17 cellular contexts compared by ENCODE assay signal in the genomic region with DNA sequence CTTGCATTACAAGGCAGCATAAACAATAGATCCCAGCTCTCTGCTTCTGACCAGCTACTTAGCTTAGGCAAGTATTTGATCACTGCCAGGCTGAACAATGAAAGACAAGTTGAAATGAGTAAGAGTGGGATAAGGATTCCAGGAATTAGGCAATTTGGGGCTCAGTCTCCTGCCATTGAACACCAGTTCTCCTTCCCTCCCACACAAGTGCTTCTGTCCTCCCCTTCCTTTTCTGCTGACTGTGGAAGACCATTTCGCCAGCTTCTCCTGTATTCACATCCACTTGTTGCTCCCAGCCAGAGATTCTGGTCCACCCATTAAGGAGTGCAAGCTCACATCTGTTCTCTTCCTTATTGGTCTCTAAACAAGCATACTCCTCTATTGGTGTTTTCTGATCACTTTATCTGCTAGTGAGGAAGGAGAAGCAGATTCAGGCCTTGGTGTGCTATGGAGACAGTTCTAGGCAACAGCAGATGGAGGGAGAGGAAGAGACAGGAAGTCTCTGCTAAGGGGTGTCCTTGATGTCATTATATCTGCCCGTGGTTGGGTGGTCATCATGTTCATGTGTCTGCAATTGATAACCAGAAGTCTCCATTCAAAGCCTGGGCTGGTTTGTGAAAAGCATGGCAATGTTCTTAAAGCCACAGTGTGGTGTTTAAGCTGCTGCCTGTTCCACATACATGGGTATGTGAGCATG.
DNase-seq lines count a peak whose midpoint lies in the region; ATAC-seq and TF ChIP-seq lines count a peak whose summit lies in the region.
"Had no signal": no experiment of that assay in that cellular context is flagged by ENCODE, and none has a peak within 500 bp of the region (broad histone marks: within the 10 kb centered on the region; RNA-seq: fewer than 3 reads in every experiment).

No MANE protein-coding gene starts in this region.

- H3K36me3 ChIP-seq in Caco-2 (ENCODE audit: control insufficient read depth, insufficient read depth, low read length): no peaks in the 10 kb centered on the region
- H3K36me3 ChIP-seq: esophagus squamous epithelium, prostate gland had no signal

- H3K4me1 ChIP-seq in Caco-2: no peaks in the 10 kb centered on the region
- H3K4me1 ChIP-seq: esophagus squamous epithelium, prostate gland had no signal

- peaks cover 66% of the 10 kb centered on the region for H3K4me1 Mint-ChIP-seq in stimulated activated naive CD8-positive, alpha-beta T cell treated with anti-CD3 and anti-CD28 coated beads, Interleukin-15, amount 100 ng/mL, for 72 hours
- H3K4me1 Mint-ChIP-seq in Caco-2 (ENCODE audit: low read depth, unreplicated experiment): no peaks in the 10 kb centered on the region

- POLR2A ChIA-PET in Caco-2 (lab: Charles Lee): no interaction called here

- H3K9me3 Mint-ChIP-seq in stimulated activated naive CD8-positive, alpha-beta T cell treated with anti-CD3 and anti-CD28 coated beads, Interleukin-15, amount 100 ng/mL, for 72 hours: peaks cover 10 to 12% of the 10 kb centered on the region in 2 donors
- no peaks in the 10 kb centered on the region for H3K9me3 Mint-ChIP-seq in Caco-2 (ENCODE audit: unreplicated experiment)

- ATAC-seq in Right ventricle myocardium superior (ENCODE audit: poor library complexity) (peak; percentile 30), left cardiac atrium (no peak), GM18909 (IDR thresholded peaks at IDR 0.05; ENCODE audit: poor library complexity, unreplicated experiment) (no peak)
- peak; percentile 66 for ATAC-seq in stimulated activated naive CD8-positive, alpha-beta T cell treated with anti-CD3 and anti-CD28 coated beads, Interleukin-15, amount 100 ng/mL, for 72 hours

- CTCF ChIA-PET in Caco-2 (lab: Charles Lee): no interaction called here

- no TSS peak for BruUV-seq in Caco-2 (replicated peaks; lab: Mats Ljungman, UMichigan)

- TF ChIP-seq CTCF in Caco-2 (IDR thresholded peaks at IDR 0.05; ENCODE audit: insufficient read depth in 1 of 2, low read depth in 1 of 2, low read length in 1 of 2, severe bottlenecking in 1 of 2, unreplicated experiment in 1 of 2): no peak

- H3K4me3 ChIP-seq in Caco-2 (ENCODE audit: low read depth, low read length): no peak overlapping the region
- H3K4me3 ChIP-seq: esophagus squamous epithelium, prostate gland had no signal

- intact Hi-C loops in Right ventricle myocardium superior (cut with DNase I) (no loop called here), left cardiac atrium (cut with DNase I) (no loop called here), Caco-2 (cut with micrococcal nuclease; ENCODE audit: unreplicated experiment) (no loop called here)

- no peak overlapping the region for H3K4me3 Mint-ChIP-seq in stimulated activated naive CD8-positive, alpha-beta T cell treated with anti-CD3 and anti-CD28 coated beads, Interleukin-15, amount 100 ng/mL, for 72 hours
- no peak overlapping the region for H3K4me3 Mint-ChIP-seq in Caco-2 (ENCODE audit: unreplicated experiment)

- H3K36me3 Mint-ChIP-seq in Caco-2 (ENCODE audit: insufficient read depth, unreplicated experiment): no peaks in the 10 kb centered on the region

- peak overlapping the region in 1 of 2 donors; percentile 42 for H3K27ac Mint-ChIP-seq in stimulated activated naive CD8-positive, alpha-beta T cell treated with anti-CD3 and anti-CD28 coated beads, Interleukin-15, amount 100 ng/mL, for 72 hours
- H3K27ac Mint-ChIP-seq in Caco-2 (ENCODE audit: unreplicated experiment): no peak overlapping the region

- no peaks in the 10 kb centered on the region for H3K27me3 Mint-ChIP-seq in stimulated activated naive CD8-positive, alpha-beta T cell treated with anti-CD3 and anti-CD28 coated beads, Interleukin-15, amount 100 ng/mL, for 72 hours
- peaks cover under 1% of the 10 kb centered on the region for H3K27me3 Mint-ChIP-seq in Caco-2 (ENCODE audit: insufficient read depth, unreplicated experiment)

- no peaks in the 10 kb centered on the region for H3K27me3 ChIP-seq in Caco-2 (replicated peaks; ENCODE audit: control insufficient read depth, insufficient read depth, low read length)
- H3K27me3 ChIP-seq: esophagus squamous epithelium had no signal

- DNase-seq in Right ventricle myocardium superior (no peak), left cardiac atrium (no peak), OCI-M2 (lab: John Stamatoyannopoulos, UW; ENCODE audit: unreplicated experiment) (peak; percentile 51), fibroblast of peridontal ligament (ENCODE audit: extremely low read depth) (peak; percentile 52), DMS53 (lab: John Stamatoyannopoulos, UW) (no peak), Caco-2 (no peak)
- DNase-seq in stimulated activated naive CD8-positive, alpha-beta T cell treated with anti-CD3 and anti-CD28 coated beads, Interleukin-15, amount 100 ng/mL, for 72 hours: no peak
- DNase-seq: activated naive CD4-positive, alpha-beta T cell treated with anti-CD3 and anti-CD28 coated beads, Interleukin-2, amount 50 U/mL, for 16 hours; cortex of kidney; esophagus squamous epithelium; midbrain; NCI-H146; NCI-H526 treated with DMSO at 0.1 percent for 48 hours; stimulated activated CD8-positive, alpha-beta memory T cell treated with anti-CD3 and anti-CD28 coated beads, Interleukin-4, amount 100 ng/mL, for 48 hours; T1000 had no signal

- H3K9me3 ChIP-seq in Caco-2: peaks cover 5% of the 10 kb centered on the region; the same call in 1 of the 2 replicates
- H3K9me3 ChIP-seq: esophagus squamous epithelium, prostate gland had no signal

Comparison
In these comparisons a context has a peak if more than half of its experiments do, and no peak if none do; other contexts are left out.
1. ATAC-seq: peak in Right ventricle myocardium superior (single experiment) and stimulated activated naive CD8-positive, alpha-beta T cell treated with anti-CD3 and anti-CD28 coated beads, Interleukin-15, amount 100 ng/mL, for 72 hours (single experiment); none in left cardiac atrium (0 of 2) and GM18909 (single experiment).
2. DNase-seq: peak in OCI-M2 (single experiment) and fibroblast of peridontal ligament (single experiment); none in Right ventricle myocardium superior (single experiment), left cardiac atrium (single experiment), stimulated activated naive CD8-positive, alpha-beta T cell treated with anti-CD3 and anti-CD28 coated beads, Interleukin-15, amount 100 ng/mL, for 72 hours (0 of 2), DMS53 (single experiment) and Caco-2 (0 of 2).